Comparison of ENCODE assay signal across 18 cellular contexts in the genomic region with DNA sequence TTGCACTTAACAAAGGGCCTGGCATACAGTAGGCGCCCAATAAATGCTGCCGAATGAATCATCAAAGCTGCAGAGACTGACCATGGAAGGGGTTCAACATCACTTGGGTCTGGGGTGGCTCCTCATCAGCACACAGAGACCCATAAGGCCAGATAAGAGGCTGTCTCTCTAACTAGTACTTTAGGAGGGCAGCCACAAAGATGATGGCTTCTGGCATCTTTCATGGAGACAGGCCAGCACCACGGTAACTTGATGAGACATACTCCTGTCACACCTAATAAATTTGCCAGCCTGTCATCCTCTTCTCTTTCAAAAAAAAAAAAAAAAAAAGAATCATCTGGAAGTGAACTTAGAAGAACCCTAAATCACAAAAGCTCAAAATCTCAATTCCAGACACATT. TPM values are rescaled to one million over a fixed set of nuclear protein-coding genes. Genes with fewer than 3 reads are reported as not detected.
DNase-seq lines count a peak whose midpoint lies in the region; ATAC-seq and TF ChIP-seq lines count a peak whose summit lies in the region.
"Had no signal": no experiment of that assay in that cellular context is flagged by ENCODE, and none has a peak within 500 bp of the region (broad histone marks: within the 10 kb centered on the region; RNA-seq: fewer than 3 reads in every experiment).

No MANE protein-coding gene starts in this region.

- no peak overlapping the region for H3K9ac ChIP-seq in muscle layer of colon (ENCODE audit: low read length)
- H3K9ac ChIP-seq: BLaER1 treated with 17β-estradiol and CSF1 and Interleukin-3, amounts not matched to agents 10 nM and 100 nM had no signal

- WGBS in tibial nerve, 2 donors, result 51 to 58% methylated on average over 3 of the region's 3 CpGs

- no peak overlapping the region for H3K27ac Mint-ChIP-seq in activated T-cell treated with anti-CD3 and anti-CD28 coated beads, Interleukin-2, amount 50 U/mL, for 24 hours
- H3K27ac Mint-ChIP-seq: CD8-positive, alpha-beta T cell; H9 had no signal

- peaks cover 5% of the 10 kb centered on the region for H3K4me1 Mint-ChIP-seq in activated T-cell treated with anti-CD3 and anti-CD28 coated beads, Interleukin-2, amount 50 U/mL, for 24 hours (ENCODE audit: low read depth)

- TF ChIP-seq POLR2A in tibial nerve (IDR thresholded peaks at IDR 0.05), result no peak

- no peaks in the 10 kb centered on the region for H3K36me3 Mint-ChIP-seq in activated T-cell treated with anti-CD3 and anti-CD28 coated beads, Interleukin-2, amount 50 U/mL, for 24 hours (ENCODE audit: low read depth)
- H3K36me3 Mint-ChIP-seq: CD8-positive, alpha-beta T cell had no signal

- H3K4me3 ChIP-seq in muscle layer of colon (ENCODE audit: low read depth in 1 of 2, low read length in 2 of 2) (peak overlapping the region in 1 of 2 donors; percentile 4), tibial nerve (peak overlapping the region in 2 of 4 donors; percentile 52 to 70)
- H3K4me3 ChIP-seq: BLaER1 treated with 17β-estradiol and CSF1 and Interleukin-3, amounts not matched to agents 10 nM and 100 nM had no signal

- H3K36me3 ChIP-seq in muscle layer of colon (ENCODE audit: insufficient read depth, low read length) (no peaks in the 10 kb centered on the region), tibial nerve (no peaks in the 10 kb centered on the region)
- H3K36me3 ChIP-seq: BLaER1 treated with 17β-estradiol and CSF1 and Interleukin-3, amounts not matched to agents 10 nM and 100 nM had no signal

- H3K4me3 Mint-ChIP-seq in activated T-cell treated with anti-CD3 and anti-CD28 coated beads, Interleukin-2, amount 50 U/mL, for 24 hours, result no peak overlapping the region
- H3K4me3 Mint-ChIP-seq: CD8-positive, alpha-beta T cell; H9 had no signal

- no peak for TF ChIP-seq EP300 in tibial nerve (IDR thresholded peaks at IDR 0.05)

- H3K27me3 ChIP-seq in muscle layer of colon (ENCODE audit: control insufficient read depth in 1 of 2, insufficient read depth in 2 of 2, low read length in 2 of 2) (no peaks in the 10 kb centered on the region), tibial nerve (no peaks in the 10 kb centered on the region)

- peak overlapping the region; percentile 3 for H3K27ac ChIP-seq in muscle layer of colon (ENCODE audit: low read depth, low read length)
- H3K27ac ChIP-seq in tibial nerve, result peak overlapping the region in 3 of 4 donors; percentile 32 to 92 (median 82)
- H3K27ac ChIP-seq: BLaER1 treated with 17β-estradiol and CSF1 and Interleukin-3, amounts not matched to agents 10 nM and 100 nM had no signal

- no peak for ATAC-seq in GM19467 (IDR thresholded peaks at IDR 0.05; ENCODE audit: unreplicated experiment)
- ATAC-seq: CD8-positive, alpha-beta T cell had no signal

- peaks cover 39% of the 10 kb centered on the region for H3K4me1 ChIP-seq in muscle layer of colon (ENCODE audit: insufficient read depth, low read length)
- peaks cover 0 to 55% (median 13%) of the 10 kb centered on the region in 4 donors for H3K4me1 ChIP-seq in tibial nerve

- TF ChIP-seq CTCF in tibial nerve (IDR thresholded peaks at IDR 0.05), result no peak

- H3K9me3 Mint-ChIP-seq in activated T-cell treated with anti-CD3 and anti-CD28 coated beads, Interleukin-2, amount 50 U/mL, for 24 hours, result no peaks in the 10 kb centered on the region
- H3K9me3 Mint-ChIP-seq: CD8-positive, alpha-beta T cell; H9 had no signal

- H3K9me3 ChIP-seq in muscle layer of colon (ENCODE audit: low read length), result no peaks in the 10 kb centered on the region
- H3K9me3 ChIP-seq in tibial nerve, result no peaks in the 10 kb centered on the region

- DNase-seq in NCI-H2171 treated with DMSO at 0.1 percent for 48 hours (lab: John Stamatoyannopoulos, UW) (peak; percentile 29), NCI-H2171 (lab: John Stamatoyannopoulos, UW) (no peak), SK-N-DZ (ENCODE audit: low spot score) (peak; percentile 63), tibial nerve (ENCODE audit: low spot score in 2 of 2) (no peak), cerebellar cortex (ENCODE audit: low spot score) (no peak)
- DNase-seq in activated T-cell treated with anti-CD3 and anti-CD28 coated beads, Interleukin-2, amount 50 U/mL, for 24 hours, result no peak
- DNase-seq: 8988T; Calu3; CD8-positive, alpha-beta T cell; DMS79 treated with DMSO at 0.1 percent for 48 hours; GF-D8; GOT3; H9 had no signal

- peaks cover 45% of the 10 kb centered on the region for H3K27me3 Mint-ChIP-seq in activated T-cell treated with anti-CD3 and anti-CD28 coated beads, Interleukin-2, amount 50 U/mL, for 24 hours

RNA-seq across cellular contexts. Expression of a gene that starts 3.4 kb away (rescaled TPM):
- 1.6 and 2.4 TPM in 2 replicates for polyA plus RNA-seq in SK-N-DZ (2014; cell fraction: cytosol; rRNA removed)
- polyA plus RNA-seq in SK-N-DZ (2014; cell fraction: nucleus; rRNA removed), result 1.4 and 3.4 TPM in 2 replicates
- 10 to 100 TPM; 21.1 to 46.8 (median 35.3) TPM for total RNA-seq in tibial nerve
- total RNA-seq: Calu3; CD8-positive, alpha-beta T cell; HT-29 had no signal
- polyA plus RNA-seq: AG04450 had no signal

Comparison
In these comparisons a context has a peak if more than half of its experiments do, and no peak if none do; other contexts are left out.
1. DNase-seq: peak in NCI-H2171 treated with DMSO at 0.1 percent for 48 hours (single experiment) and SK-N-DZ (single experiment); none in NCI-H2171 (single experiment), tibial nerve (0 of 2), activated T-cell treated with anti-CD3 and anti-CD28 coated beads, Interleukin-2, amount 50 U/mL, for 24 hours (single experiment) and cerebellar cortex (single experiment).